Comparison of ENCODE assay signal across 8 cellular contexts in genomic region chr1:154272999-154273563, GRCh38. TPM values are rescaled to one million over a fixed set of nuclear protein-coding genes. Genes with fewer than 3 reads are reported as not detected.
A peak's percentile ranks its signal among the peaks of the same experiment; 100 is the strongest.
DNase-seq lines count a peak whose midpoint lies in the region; ATAC-seq and TF ChIP-seq lines count a peak whose summit lies in the region.

No MANE protein-coding gene starts in this region.

- peak overlapping the region; percentile 87 for H3K4ac ChIP-seq in mesendoderm (ENCODE audit: low read depth, low read length)

- peak overlapping the region; percentile 98 for H2AK5ac ChIP-seq in mesendoderm (ENCODE audit: low read length)

- no peaks in the 10 kb centered on the region for H3K9me3 ChIP-seq in breast epithelium
- no peaks in the 10 kb centered on the region for H3K9me3 ChIP-seq in uterus

- peak; percentile 8 for ATAC-seq in Right ventricle myocardium inferior
- no peak for ATAC-seq in left ventricle myocardium superior
- no peak for ATAC-seq in GM19035 (IDR thresholded peaks at IDR 0.05; ENCODE audit: unreplicated experiment)
- no peak for ATAC-seq in GM18519 (IDR thresholded peaks at IDR 0.05; ENCODE audit: low FRiP score, unreplicated experiment)

- no peak for TF ChIP-seq CTCF in breast epithelium (IDR thresholded peaks at IDR 0.05)
- TF ChIP-seq CTCF in uterus (IDR thresholded peaks at IDR 0.05) = no peak

- H3K4me3 ChIP-seq in breast epithelium (peak overlapping the region; percentile 77 to 91 (median 88)), mesendoderm (ENCODE audit: low read length) (peak overlapping the region; percentile 73), uterus (peak overlapping the region; percentile 76 to 81)

- peaks cover 7% of the 10 kb centered on the region for H3K79me2 ChIP-seq in mesendoderm (ENCODE audit: control insufficient read depth, insufficient read depth, low read length)

- H3K79me1 ChIP-seq in mesendoderm (ENCODE audit: low read length) = peaks cover 7% of the 10 kb centered on the region

- H2BK15ac ChIP-seq in mesendoderm (replicated peaks; ENCODE audit: low read depth) = no peak overlapping the region

- peak overlapping the region; percentile 97 for H3K4me2 ChIP-seq in mesendoderm (ENCODE audit: low read length)

- peak overlapping the region; percentile 90 to 95 for H3K27ac ChIP-seq in breast epithelium
- H3K27ac ChIP-seq in mesendoderm (ENCODE audit: low read depth, low read length) = peak overlapping the region; percentile 31
- H3K27ac ChIP-seq in uterus = peak overlapping the region; percentile 93 to 95

- no CpG with 5 or more reads among the region's 13 CpGs for WGBS in mesendoderm (ENCODE audit: extremely low coverage, insufficient coverage, low lambda C conversion rate)

- no peak for DNase-seq in Right ventricle myocardium inferior (ENCODE audit: missing footprints)
- DNase-seq in left ventricle myocardium superior = no peak
- DNase-seq in breast epithelium (ENCODE audit: low spot score in 2 of 2) = no peak
- DNase-seq in mesendoderm = no peak
- no peak for DNase-seq in uterus
- no peak for DNase-seq in SIG-M5 (lab: John Stamatoyannopoulos, UW)

- intact Hi-C loops in Right ventricle myocardium inferior (cut with DNase I) (loop anchor here (1.0 to 2.0 kb wide), 2 partner anchors 52 to 74 kb away; partner anchors contain the start of gene UBAP2L), left ventricle myocardium superior (cut with micrococcal nuclease) (no loop called here), breast epithelium (cut with DNase I; ENCODE audit: low total_unique reads) (no loop called here), uterus (cut with DNase I; ENCODE audit: low total_unique reads) (no loop called here)

- peak overlapping the region; percentile 87 for H4K5ac ChIP-seq in mesendoderm (ENCODE audit: low read length)

- H3K9ac ChIP-seq in mesendoderm (ENCODE audit: low read length) = peak overlapping the region; percentile 100

- H3K36me3 ChIP-seq in breast epithelium (no peaks in the 10 kb centered on the region), mesendoderm (ENCODE audit: control insufficient read depth, insufficient read depth, low read length) (peaks cover 3% of the 10 kb centered on the region), uterus (no peaks in the 10 kb centered on the region)

- H3K4me1 ChIP-seq in breast epithelium (peaks cover 0 to 4% of the 10 kb centered on the region in 2 donors), mesendoderm (ENCODE audit: control insufficient read depth, low read depth, low read length) (no peaks in the 10 kb centered on the region), uterus (peaks cover 0 to 7% of the 10 kb centered on the region in 2 donors)

- H3K27me3 ChIP-seq in breast epithelium (no peaks in the 10 kb centered on the region), mesendoderm (ENCODE audit: insufficient read depth, low read length, poor library complexity) (no peaks in the 10 kb centered on the region), uterus (no peaks in the 10 kb centered on the region)

- no peak overlapping the region for H2BK120ac ChIP-seq in mesendoderm (ENCODE audit: low read depth, low read length)

- no peak overlapping the region for H4K8ac ChIP-seq in mesendoderm (ENCODE audit: low read depth, low read length)

- H3K18ac ChIP-seq in mesendoderm (ENCODE audit: low read length) = peak overlapping the region; percentile 86

- no peak overlapping the region for H3K23ac ChIP-seq in mesendoderm (ENCODE audit: low read length)

- H3K56ac ChIP-seq in mesendoderm (ENCODE audit: low read length) = peak overlapping the region; percentile 97

- TF ChIP-seq POLR2A in breast epithelium (IDR thresholded peaks at IDR 0.05) (no peak), uterus (IDR thresholded peaks at IDR 0.05) (no peak)

- H2BK5ac ChIP-seq in mesendoderm (ENCODE audit: low read length) = peak overlapping the region; percentile 21

RNA-seq across cellular contexts. Expression of gene HAX1, which starts 0.7 kb away (rescaled TPM):
- 184 TPM for total RNA-seq in Right ventricle myocardium inferior
- total RNA-seq in left ventricle myocardium superior = 181 TPM
- 100 to 1,000 TPM; 108 to 125 (median 120) TPM for total RNA-seq in breast epithelium
- 85.9 TPM for polyA plus RNA-seq in mesendoderm (2013, experiment 1 of 2)
- polyA plus RNA-seq in mesendoderm (2013, experiment 2 of 2) = 88.5 TPM
- total RNA-seq in uterus = 10 to 100 TPM; 50.5 to 78.8 (median 69.4) TPM

RNA-seq across cellular contexts. Expression of gene AQP10, which starts 47.8 kb away (rescaled TPM):
- total RNA-seq in Right ventricle myocardium inferior (not detected), left ventricle myocardium superior (0.27 TPM), breast epithelium (under 1 TPM in 1 of 3 donors, not detected in 2; 0.44 TPM), uterus (not detected)
- not detected for polyA plus RNA-seq in mesendoderm (2013, experiment 1 of 2)
- polyA plus RNA-seq in mesendoderm (2013, experiment 2 of 2) = not detected

RNA-seq across cellular contexts. Expression of gene ATP8B2, which starts 52.2 kb away (rescaled TPM):
- total RNA-seq in Right ventricle myocardium inferior (12.8 TPM), left ventricle myocardium superior (9.2 TPM), breast epithelium (10 to 100 TPM; 34.5 to 64.8 (median 61.3) TPM), uterus (100 to 1,000 TPM in 2 of 4 donors, 10 to 100 TPM in 2; 75.9 to 150 (median 102) TPM)
- 22.7 TPM for polyA plus RNA-seq in mesendoderm (2013, experiment 1 of 2)
- 23.2 TPM for polyA plus RNA-seq in mesendoderm (2013, experiment 2 of 2)

RNA-seq across cellular contexts. Expression of gene UBAP2L, which starts 52.3 kb away (rescaled TPM):
- total RNA-seq in Right ventricle myocardium inferior (90.2 TPM), left ventricle myocardium superior (95.6 TPM), breast epithelium (10 to 100 TPM; 64.8 to 79.3 (median 70.1) TPM), uterus (100 to 1,000 TPM in 1 of 4 donors, 10 to 100 TPM in 3; 11.5 to 161 (median 52.0) TPM)
- 220 TPM for polyA plus RNA-seq in mesendoderm (2013, experiment 1 of 2)
- 216 TPM for polyA plus RNA-seq in mesendoderm (2013, experiment 2 of 2)

Comparison
In these comparisons a context has a peak if more than half of its experiments do, and no peak if none do; other contexts are left out.
1. H3K27ac ChIP-seq: peak in every context shown above with its lines; median percentile 94 in uterus; 92 in breast epithelium; 31 in mesendoderm.